18 cellular contexts compared by ENCODE assay signal in the genomic region with DNA sequence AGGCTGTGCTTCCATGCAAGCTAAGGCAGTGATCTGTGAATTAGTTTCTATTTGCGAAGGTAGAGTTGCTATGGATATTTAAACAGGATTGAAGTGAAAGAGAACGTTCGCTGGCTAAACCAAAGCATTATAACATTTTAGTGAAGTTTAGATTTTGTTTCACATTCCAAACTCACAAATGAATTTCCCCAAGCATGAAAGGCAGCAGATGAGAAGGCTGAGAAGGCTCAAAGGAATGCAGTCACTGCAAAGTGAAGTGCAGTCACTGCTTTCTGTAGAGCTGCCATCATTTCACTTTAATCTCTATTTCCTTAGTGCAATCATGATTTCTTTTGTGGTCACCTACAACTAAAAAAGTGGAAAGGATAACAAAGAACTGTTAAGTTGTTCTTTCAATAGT.
DNase-seq lines count a peak whose midpoint lies in the region; ATAC-seq and TF ChIP-seq lines count a peak whose summit lies in the region.
"Had no signal": no experiment of that assay in that cellular context is flagged by ENCODE, and none has a peak within 500 bp of the region (broad histone marks: within the 10 kb centered on the region; RNA-seq: fewer than 3 reads in every experiment).

No MANE protein-coding gene starts in this region.

- H3K9me3 ChIP-seq in PC-3 (ENCODE audit: low read length), result no peaks in the 10 kb centered on the region
- H3K9me3 ChIP-seq: Peyer's patch had no signal

- no peaks in the 10 kb centered on the region for H3K36me3 ChIP-seq in PC-3 (ENCODE audit: low read depth, low read length)
- H3K36me3 ChIP-seq: Peyer's patch had no signal

- POLR2A ChIA-PET in PC-3 (lab: Charles Lee; ENCODE audit: unreplicated experiment), result no interaction called here

- no peak overlapping the region for H2AFZ ChIP-seq in PC-3 (ENCODE audit: low read length)

- H3K4me2 ChIP-seq in PC-3 (ENCODE audit: low read length), result no peak overlapping the region

- no peaks in the 10 kb centered on the region for H3K27me3 ChIP-seq in PC-3 (ENCODE audit: low read length)
- H3K27me3 ChIP-seq: Peyer's patch had no signal

- ATAC-seq in PC-3 (no peak), HG02938 (IDR thresholded peaks at IDR 0.05; ENCODE audit: unreplicated experiment) (no peak)
- ATAC-seq: effector memory CD8-positive, alpha-beta T cell; HCT116; natural killer cell had no signal

- H4K20me1 ChIP-seq in PC-3 (ENCODE audit: low read length), result no peaks in the 10 kb centered on the region

- no peaks in the 10 kb centered on the region for H3F3A ChIP-seq in PC-3 (ENCODE audit: low read length, unreplicated experiment)

- peak; percentile 34 for DNase-seq in AG20443 (ENCODE audit: low spot score)
- peak; percentile 14 for DNase-seq in PC-3
- peak; percentile 36 for DNase-seq in epithelial cell of esophagus (ENCODE audit: low read depth)
- DNase-seq in myocyte (ENCODE audit: low read depth), result peak; percentile 58
- no peak for DNase-seq in T-helper 9 cell
- no peak for DNase-seq in superior temporal gyrus (ENCODE audit: extremely low spot score)
- DNase-seq in GM13976 (ENCODE audit: low spot score), result no peak
- DNase-seq: activated CD4-positive, alpha-beta T cell treated with anti-CD3 and anti-CD28 coated beads, Interleukin-2, amount 10 ng/mL, durations not matched to agents 7 days and 5 days; activated naive CD4-positive, alpha-beta T cell treated with anti-CD3 and anti-CD28 coated beads, Interleukin-2, amount 10 ng/mL, durations not matched to agents 7 days and 5 days; activated T-cell treated with anti-CD3 and anti-CD28 coated beads, Interleukin-2, amount 50 U/mL, for 1 hour; effector memory CD8-positive, alpha-beta T cell; natural killer cell; NCI-H2029 treated with DMSO at 0.1 percent for 48 hours; NCI-H526 treated with DMSO at 0.1 percent for 48 hours; Peyer's patch had no signal

- no peaks in the 10 kb centered on the region for H3K9me2 ChIP-seq in PC-3 (replicated peaks; ENCODE audit: low read length)

- peaks cover 5% of the 10 kb centered on the region; the same call in 1 of the 2 replicates for H3K4me1 ChIP-seq in PC-3 (ENCODE audit: insufficient read depth, low read length)
- H3K4me1 ChIP-seq: Peyer's patch had no signal

- BruUV-seq in PC-3 (replicated peaks; lab: Mats Ljungman, UMichigan), result no TSS peak

- TF ChIP-seq CTCF in PC-3 (conservative IDR thresholded peaks at IDR 0.05; ENCODE audit: low read depth, low read length) (no peak), epithelial cell of esophagus (IDR thresholded peaks at IDR 0.05; ENCODE audit: insufficient read depth, low read depth, low read length, missing control alignments) (no peak), GM13976 (IDR thresholded peaks at IDR 0.05; ENCODE audit: borderline replicate concordance, control extremely low read depth, extremely low read depth, insufficient read depth, missing control alignments) (no peak)

- H3K27ac ChIP-seq in PC-3 (ENCODE audit: low read length), result no peak overlapping the region
- H3K27ac ChIP-seq: Peyer's patch had no signal

- in situ Hi-C loops in GM13976 (cut with MboI; ENCODE audit: low sequenced_read_pairs, unreplicated experiment), result no loop called here

- no peaks in the 10 kb centered on the region for H3K79me2 ChIP-seq in PC-3 (ENCODE audit: low read length)

- no peak overlapping the region for H3K4me3 ChIP-seq in PC-3 (ENCODE audit: low read length)
- no peak overlapping the region for H3K4me3 ChIP-seq in epithelial cell of esophagus (ENCODE audit: low read length)
- H3K4me3 ChIP-seq: lung, Peyer's patch had no signal

- intact Hi-C loops in PC-3 (cut with micrococcal nuclease), result no loop called here

- CTCF ChIA-PET in PC-3 (lab: Charles Lee), result no interaction called here

- no peak overlapping the region for H3K9ac ChIP-seq in PC-3 (ENCODE audit: low read length)

Comparison
In these comparisons a context has a peak if more than half of its experiments do, and no peak if none do; other contexts are left out.
1. DNase-seq: peak in AG20443 (single experiment), PC-3 (single experiment), epithelial cell of esophagus (single experiment) and myocyte (single experiment); none in T-helper 9 cell (single experiment), superior temporal gyrus (single experiment) and GM13976 (single experiment).